Comparison of ENCODE assay signal across 20 cellular contexts in the genomic region with DNA sequence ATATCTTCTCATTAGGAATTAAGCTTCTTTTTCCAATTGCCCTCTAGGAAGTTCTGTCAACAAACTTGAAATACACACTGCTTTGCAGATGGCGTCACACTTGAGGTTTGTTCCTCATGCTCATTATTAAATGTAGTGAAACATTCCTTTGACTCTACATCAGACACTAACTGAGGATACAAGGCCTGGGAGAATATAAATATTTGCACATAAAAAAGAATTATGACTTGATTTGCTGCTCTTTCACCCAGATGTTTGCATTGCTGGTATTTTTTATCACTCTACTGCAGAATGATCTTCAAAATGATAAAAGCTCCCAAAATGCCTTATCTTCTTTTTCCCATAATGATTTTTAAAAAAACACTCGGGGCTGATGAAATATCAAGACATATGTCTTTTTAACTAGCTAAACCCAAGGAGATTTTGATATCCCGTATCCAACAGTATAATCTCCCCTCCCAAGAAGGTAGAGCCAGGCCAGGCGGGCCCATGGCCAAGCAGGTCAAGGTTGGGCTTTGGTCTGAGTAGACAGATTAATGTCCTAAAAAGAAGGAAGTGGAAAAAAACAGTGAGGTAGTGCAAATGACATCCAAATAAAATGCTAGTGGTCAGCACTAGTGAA.
DNase-seq lines count a peak whose midpoint lies in the region; ATAC-seq and TF ChIP-seq lines count a peak whose summit lies in the region.
"Had no signal": no experiment of that assay in that cellular context is flagged by ENCODE, and none has a peak within 500 bp of the region (broad histone marks: within the 10 kb centered on the region; RNA-seq: fewer than 3 reads in every experiment).

No MANE protein-coding gene starts in this region.

- no peak for TF ChIP-seq CTCF in fibroblast of lung (conservative IDR thresholded peaks at IDR 0.05 in 1 of 2, IDR thresholded peaks at IDR 0.05 in 1 of 2; ENCODE audit: low read depth in 1 of 2, low read length in 2 of 2)
- no peak for TF ChIP-seq CTCF in osteoblast (IDR thresholded peaks at IDR 0.05; ENCODE audit: extremely low read depth, low read depth, low read length)
- no peak for TF ChIP-seq CTCF in CD8-positive, alpha-beta T cell (IDR thresholded peaks at IDR 0.05)

- H3K27me3 Mint-ChIP-seq in CD8-positive, alpha-beta T cell (ENCODE audit: low read depth), result no peaks in the 10 kb centered on the region
- H3K27me3 Mint-ChIP-seq: activated CD4-positive, alpha-beta T cell treated with anti-CD3 and anti-CD28 coated beads, Interleukin-2, amount 10 ng/mL, durations not matched to agents 7 days and 5 days; dendritic cell treated with granulocyte-macrophage colony-stimulating factor and Interleukin-4, amounts not matched to agents 40 ng/mL and 50 ng/mL, for 4 days had no signal

- peak; percentile 93 for DNase-seq in EL
- DNase-seq in T1000 (lab: John Stamatoyannopoulos, UW), result peak; percentile 25
- DNase-seq in fibroblast of lung (ENCODE audit: low read depth in 2 of 2), result peak; percentile 47 to 98
- DNase-seq in osteoblast (ENCODE audit: insufficient read length, low spot score, missing footprints), result no peak
- DNase-seq in cardiac septum (ENCODE audit: low spot score), result no peak
- no peak for DNase-seq in islet precursor cell
- DNase-seq in CD8-positive, alpha-beta T cell, result no peak
- DNase-seq: activated CD4-positive, alpha-beta T cell treated with anti-CD3 and anti-CD28 coated beads, Interleukin-2, amount 10 ng/mL, durations not matched to agents 7 days and 5 days; activated T-cell treated with anti-CD3 and anti-CD28 coated beads, Interleukin-2, amount 50 U/mL, for 48 hours; amniotic stem cell; C1 segment of cervical spinal cord; DMS79; NCI-H1694; NCI-H524 treated with DMSO at 0.1 percent for 48 hours; right lobe of liver; T-helper 2 cell had no signal

- no peak overlapping the region for H3K4me3 ChIP-seq in fibroblast of lung (replicated peaks in 1 of 4; ENCODE audit: control extremely low read depth in 1 of 4, insufficient read depth in 1 of 4, low read depth in 3 of 4, low read length in 4 of 4)
- no peak overlapping the region for H3K4me3 ChIP-seq in osteoblast (ENCODE audit: insufficient read depth, low read length)
- H3K4me3 ChIP-seq in CD8-positive, alpha-beta T cell (ENCODE audit: low read depth, low read length), result no peak overlapping the region
- H3K4me3 ChIP-seq: right lobe of liver had no signal

- intact Hi-C loops in cardiac septum (cut with DNase I), result no loop called here
- intact Hi-C loops in CD8-positive, alpha-beta T cell (cut with DNase I, micrococcal nuclease), result no loop called here

- H3K4me2 ChIP-seq in fibroblast of lung (ENCODE audit: extremely low read depth, insufficient read depth, low read length), result no peak overlapping the region
- peak overlapping the region; percentile 10 for H3K4me2 ChIP-seq in osteoblast (ENCODE audit: insufficient read depth, low read length)

- no peaks in the 10 kb centered on the region for H3K36me3 ChIP-seq in fibroblast of lung (ENCODE audit: control insufficient read depth, insufficient read depth, low read length)
- H3K36me3 ChIP-seq in osteoblast (ENCODE audit: insufficient read depth, low read length), result no peaks in the 10 kb centered on the region
- no peaks in the 10 kb centered on the region for H3K36me3 ChIP-seq in CD8-positive, alpha-beta T cell (ENCODE audit: insufficient read depth, low read length)
- H3K36me3 ChIP-seq: right lobe of liver had no signal

- CTCF ChIA-PET in CD8-positive, alpha-beta T cell (lab: Charles Lee), result no interaction called here

- H3K79me2 ChIP-seq in fibroblast of lung (ENCODE audit: control insufficient read depth, insufficient read depth, low read length) (no peaks in the 10 kb centered on the region), osteoblast (ENCODE audit: insufficient read depth, low read length) (no peaks in the 10 kb centered on the region)

- H3K9ac ChIP-seq in fibroblast of lung (ENCODE audit: insufficient read depth, low read length), result no peak overlapping the region

- H3K27ac ChIP-seq in fibroblast of lung (ENCODE audit: insufficient read depth, low read length), result peak overlapping the region; percentile 51
- peak overlapping the region; percentile 74 for H3K27ac ChIP-seq in osteoblast (ENCODE audit: low read depth, low read length)
- H3K27ac ChIP-seq in CD8-positive, alpha-beta T cell (ENCODE audit: low read depth, low read length), result no peak overlapping the region
- H3K27ac ChIP-seq: right lobe of liver, RWPE1 had no signal

- H3K9me3 ChIP-seq in fibroblast of lung (ENCODE audit: control insufficient read depth, insufficient read depth, low read depth, low read length), result no peaks in the 10 kb centered on the region
- no peaks in the 10 kb centered on the region for H3K9me3 ChIP-seq in osteoblast (ENCODE audit: low read depth, low read length)
- H3K9me3 ChIP-seq in CD8-positive, alpha-beta T cell (ENCODE audit: low read length), result no peaks in the 10 kb centered on the region
- H3K9me3 ChIP-seq: right lobe of liver had no signal

- no peaks in the 10 kb centered on the region for H3K27me3 ChIP-seq in fibroblast of lung (ENCODE audit: control insufficient read depth, insufficient read depth, low read length)
- H3K27me3 ChIP-seq in osteoblast (ENCODE audit: insufficient read depth, low read length), result no peaks in the 10 kb centered on the region
- H3K27me3 ChIP-seq in CD8-positive, alpha-beta T cell (ENCODE audit: insufficient read depth, low read length), result no peaks in the 10 kb centered on the region
- H3K27me3 ChIP-seq: right lobe of liver had no signal

- peaks cover 3% of the 10 kb centered on the region for H3K4me1 ChIP-seq in fibroblast of lung (ENCODE audit: control insufficient read depth, extremely low read depth, insufficient read depth, low read length)
- peaks cover 7% of the 10 kb centered on the region for H3K4me1 ChIP-seq in osteoblast (ENCODE audit: insufficient read depth, low read length)
- H3K4me1 ChIP-seq in CD8-positive, alpha-beta T cell (ENCODE audit: insufficient read depth, low read length), result no peaks in the 10 kb centered on the region
- H3K4me1 ChIP-seq: right lobe of liver had no signal

- H3K36me3 Mint-ChIP-seq in CD8-positive, alpha-beta T cell, result no peaks in the 10 kb centered on the region
- H3K36me3 Mint-ChIP-seq: stimulated activated memory B cell treated with anti-CD40 and anti-IgM and Interleukin-4, amounts not matched to agents 10 μg/mL and 1 μg/mL and 100 μg/mL, for 72 hours had no signal

- H3K9me3 Mint-ChIP-seq in CD8-positive, alpha-beta T cell, result no peaks in the 10 kb centered on the region
- H3K9me3 Mint-ChIP-seq: dendritic cell treated with granulocyte-macrophage colony-stimulating factor and Interleukin-4, amounts not matched to agents 40 ng/mL and 50 ng/mL, for 4 days had no signal

- no peak overlapping the region for H3K4me3 Mint-ChIP-seq in CD8-positive, alpha-beta T cell
- H3K4me3 Mint-ChIP-seq: activated CD4-positive, alpha-beta T cell treated with anti-CD3 and anti-CD28 coated beads, Interleukin-2, amount 10 ng/mL, durations not matched to agents 7 days and 5 days; dendritic cell treated with granulocyte-macrophage colony-stimulating factor and Interleukin-4, amounts not matched to agents 40 ng/mL and 50 ng/mL, for 4 days; stimulated activated memory B cell treated with anti-CD40 and anti-IgM and Interleukin-4, amounts not matched to agents 10 μg/mL and 1 μg/mL and 100 μg/mL, for 72 hours had no signal

- ATAC-seq in GM18909 (IDR thresholded peaks at IDR 0.05; ENCODE audit: poor library complexity, unreplicated experiment), result no peak
- no peak for ATAC-seq in CD8-positive, alpha-beta T cell
- ATAC-seq: right lobe of liver; stimulated activated memory B cell treated with anti-CD40 and anti-IgM and Interleukin-4, amounts not matched to agents 10 μg/mL and 1 μg/mL and 100 μg/mL, for 72 hours had no signal

- H4K20me1 ChIP-seq in fibroblast of lung (ENCODE audit: control insufficient read depth, extremely low read depth, insufficient read depth, low read length) (no peaks in the 10 kb centered on the region), osteoblast (ENCODE audit: insufficient read depth, low read length) (no peaks in the 10 kb centered on the region)

- POLR2A ChIA-PET in CD8-positive, alpha-beta T cell (lab: Charles Lee), result interaction anchor here (1.5 kb wide), 1 partner anchor 12 kb away, joined by 3 read pairs; no protein-coding TSS in a partner anchor

- H3K4me1 Mint-ChIP-seq in CD8-positive, alpha-beta T cell (ENCODE audit: low read depth), result no peaks in the 10 kb centered on the region
- H3K4me1 Mint-ChIP-seq: activated CD4-positive, alpha-beta T cell treated with anti-CD3 and anti-CD28 coated beads, Interleukin-2, amount 10 ng/mL, durations not matched to agents 7 days and 5 days had no signal

- H3K27ac Mint-ChIP-seq in CD8-positive, alpha-beta T cell, result no peak overlapping the region
- H3K27ac Mint-ChIP-seq: activated CD4-positive, alpha-beta T cell treated with anti-CD3 and anti-CD28 coated beads, Interleukin-2, amount 10 ng/mL, durations not matched to agents 7 days and 5 days; dendritic cell treated with granulocyte-macrophage colony-stimulating factor and Interleukin-4, amounts not matched to agents 40 ng/mL and 50 ng/mL, for 4 days; stimulated activated memory B cell treated with anti-CD40 and anti-IgM and Interleukin-4, amounts not matched to agents 10 μg/mL and 1 μg/mL and 100 μg/mL, for 72 hours had no signal

- H2AFZ ChIP-seq in fibroblast of lung (ENCODE audit: low read length) (no peak overlapping the region), osteoblast (ENCODE audit: low read length) (peak overlapping the region; percentile 21)

Comparison
In these comparisons a context has a peak if more than half of its experiments do, and no peak if none do; other contexts are left out.
1. DNase-seq: peak in EL (single experiment), T1000 (single experiment) and fibroblast of lung (2 of 2); none in osteoblast (single experiment), cardiac septum (single experiment), islet precursor cell (single experiment) and CD8-positive, alpha-beta T cell (0 of 7).